ENCODE assay signal across 8 cellular contexts in genomic region chr4:143700420-143701352, GRCh38. TPM values are rescaled to one million over a fixed set of nuclear protein-coding genes. Genes with fewer than 3 reads are reported as not detected.
A peak's percentile ranks its signal among the peaks of the same experiment; 100 is the strongest.
DNase-seq lines count a peak whose midpoint lies in the region; ATAC-seq and TF ChIP-seq lines count a peak whose summit lies in the region.

Gene FREM3, minus strand, starts transcription at chr4:143700675. Its CDS starts 0 bp downstream, at chr4:143700675.

- peaks cover 2% of the 10 kb centered on the region for H4K20me1 ChIP-seq in mammary epithelial cell (ENCODE audit: insufficient read depth, low read length)

- no peak within 1 kb of the TSS for H3K27ac Mint-ChIP-seq in CD8-positive, alpha-beta T cell

- dilution Hi-C loops in mammary epithelial cell (cut with HindIII; ENCODE audit: low sequenced_read_pairs): no loop called here

- H2AFZ ChIP-seq in mammary epithelial cell (ENCODE audit: low read depth, low read length): no peak within 1 kb of the TSS

- WGBS in mammary epithelial cell (ENCODE audit: low coverage, missing lambda C conversion rate): 6% methylated on average over 18 of the region's 64 CpGs

- H3K4me3 Mint-ChIP-seq in CD8-positive, alpha-beta T cell: peak within 1 kb of the TSS; percentile 52

- H3K4me3 ChIP-seq in CD8-positive, alpha-beta T cell (ENCODE audit: low read depth, low read length): peak within 1 kb of the TSS; percentile 11
- H3K4me3 ChIP-seq in HUES48 (ENCODE audit: low read depth, low read length) (peak within 1 kb of the TSS; percentile 63), mammary epithelial cell (replicated peaks in 1 of 3; ENCODE audit: insufficient read depth in 1 of 3, low read depth in 2 of 3, low read length in 3 of 3) (no peak within 1 kb of the TSS), mucosa of stomach (ENCODE audit: low read length) (peak within 1 kb of the TSS; percentile 19)

- in situ Hi-C loops in mammary epithelial cell (cut with MboI; ENCODE audit: low sequenced_read_pairs in 2 of 2): no loop called here

- no peaks in the 10 kb centered on the region for H3K9me3 ChIP-seq in CD8-positive, alpha-beta T cell (ENCODE audit: low read length)
- H3K9me3 ChIP-seq in HUES48 (ENCODE audit: control insufficient read depth, insufficient read depth, low read length): no peaks in the 10 kb centered on the region
- no peaks in the 10 kb centered on the region for H3K9me3 ChIP-seq in mammary epithelial cell (replicated peaks; ENCODE audit: insufficient read depth, low read length)
- no peaks in the 10 kb centered on the region for H3K9me3 ChIP-seq in mucosa of stomach (ENCODE audit: control insufficient read depth, low read length)

- peaks cover 13% of the 10 kb centered on the region for H3K27me3 ChIP-seq in CD8-positive, alpha-beta T cell (ENCODE audit: insufficient read depth, low read length)
- H3K27me3 ChIP-seq in HUES48 (ENCODE audit: control insufficient read depth, insufficient read depth, low read length) (peaks cover 72% of the 10 kb centered on the region), mammary epithelial cell (ENCODE audit: insufficient read depth, low read length) (peaks cover 37% of the 10 kb centered on the region), mucosa of stomach (ENCODE audit: control insufficient read depth, insufficient read depth, low read length) (peaks cover 29% of the 10 kb centered on the region)

- no TSS peak for BruUV-seq in mammary epithelial cell (replicated peaks; lab: Mats Ljungman, UMichigan)

- peaks cover 22% of the 10 kb centered on the region for H3K4me1 ChIP-seq in CD8-positive, alpha-beta T cell (ENCODE audit: insufficient read depth, low read length)
- H3K4me1 ChIP-seq in HUES48 (ENCODE audit: control insufficient read depth, insufficient read depth, low read length): no peaks in the 10 kb centered on the region
- peaks cover 5% of the 10 kb centered on the region for H3K4me1 ChIP-seq in mammary epithelial cell (ENCODE audit: insufficient read depth, low read length)
- no peaks in the 10 kb centered on the region for H3K4me1 ChIP-seq in mucosa of stomach (ENCODE audit: control insufficient read depth, insufficient read depth, low read length)

- H3K4me1 Mint-ChIP-seq in CD8-positive, alpha-beta T cell (ENCODE audit: low read depth): peaks cover 7% of the 10 kb centered on the region

- H3K9ac ChIP-seq in HUES48 (ENCODE audit: low read depth, low read length) (no peak within 1 kb of the TSS), mammary epithelial cell (ENCODE audit: insufficient read depth, low read length) (no peak within 1 kb of the TSS), mucosa of stomach (ENCODE audit: low read length) (no peak within 1 kb of the TSS)

- no peaks in the 10 kb centered on the region for H3K79me2 ChIP-seq in mammary epithelial cell (ENCODE audit: insufficient read depth, low read length)

- H3K36me3 ChIP-seq in CD8-positive, alpha-beta T cell (ENCODE audit: insufficient read depth, low read length): no peaks in the 10 kb centered on the region
- H3K36me3 ChIP-seq in HUES48 (ENCODE audit: control insufficient read depth, insufficient read depth, low read length) (no peaks in the 10 kb centered on the region), mammary epithelial cell (ENCODE audit: insufficient read depth, low read length) (no peaks in the 10 kb centered on the region), mucosa of stomach (ENCODE audit: control insufficient read depth, insufficient read depth, low read length) (no peaks in the 10 kb centered on the region)

- no peak within 1 kb of the TSS for H3K27ac ChIP-seq in CD8-positive, alpha-beta T cell (ENCODE audit: low read depth, low read length)
- H3K27ac ChIP-seq in HUES48 (ENCODE audit: low read depth, low read length) (no peak within 1 kb of the TSS), mammary epithelial cell (ENCODE audit: insufficient read depth, low read depth, low read length) (no peak within 1 kb of the TSS)

- no peak for ATAC-seq in CD8-positive, alpha-beta T cell
- ATAC-seq in GM21526 (IDR thresholded peaks at IDR 0.05; ENCODE audit: low FRiP score, unreplicated experiment): no peak

- CTCF ChIA-PET in CD8-positive, alpha-beta T cell (lab: Charles Lee): no interaction called here
- CTCF ChIA-PET in mammary epithelial cell (lab: Charles Lee; ENCODE audit: low non-redundant PET): no interaction called here

- POLR2A ChIA-PET in CD8-positive, alpha-beta T cell (lab: Charles Lee): no interaction called here

- intact Hi-C loops in CD8-positive, alpha-beta T cell (cut with DNase I, micrococcal nuclease): no loop called here
- intact Hi-C loops in mammary epithelial cell (cut with micrococcal nuclease): loop anchor here (10.0 kb wide), 1 partner anchor 86 kb away; no protein-coding TSS in a partner anchor

- peaks cover 3% of the 10 kb centered on the region for H3K9me3 Mint-ChIP-seq in CD8-positive, alpha-beta T cell

- no peak for DNase-seq in CD8-positive, alpha-beta T cell
- peak; percentile 10 for DNase-seq in mammary epithelial cell
- DNase-seq in NCI-H2107 treated with DMSO at 0.1 percent for 48 hours (lab: John Stamatoyannopoulos, UW; ENCODE audit: unreplicated experiment): no peak
- DNase-seq in NCI-H2171 treated with DMSO at 0.1 percent for 48 hours (lab: John Stamatoyannopoulos, UW): no peak
- no peak for DNase-seq in cerebellum (ENCODE audit: low spot score)

- H3K36me3 Mint-ChIP-seq in CD8-positive, alpha-beta T cell: no peaks in the 10 kb centered on the region

- H3K27me3 Mint-ChIP-seq in CD8-positive, alpha-beta T cell (ENCODE audit: low read depth): peaks cover 37% of the 10 kb centered on the region

- H3K4me2 ChIP-seq in mammary epithelial cell (ENCODE audit: insufficient read depth, low read depth, low read length): peak within 1 kb of the TSS; percentile 17

- TF ChIP-seq CTCF in CD8-positive, alpha-beta T cell (IDR thresholded peaks at IDR 0.05): no peak
- TF ChIP-seq CTCF in mammary epithelial cell (conservative IDR thresholded peaks at IDR 0.05 in 1 of 2, IDR thresholded peaks at IDR 0.05 in 1 of 2; ENCODE audit: extremely low read depth in 1 of 2, insufficient read depth in 1 of 2, low read depth in 1 of 2, low read length in 2 of 2): no peak

RNA-seq across cellular contexts. Expression of gene FREM3, which starts in this region (rescaled TPM):
- total RNA-seq in CD8-positive, alpha-beta T cell: not detected
- total RNA-seq in mammary epithelial cell (not detected), cerebellum (6.5 TPM)
- not detected for polyA plus RNA-seq in mammary epithelial cell
- not detected for polyA minus RNA-seq in mammary epithelial cell

Comparison
In these comparisons a context has a peak if more than half of its experiments do, and no peak if none do; other contexts are left out.
1. Peak in DNase-seq and H3K4me2 ChIP-seq in mammary epithelial cell; RNA of the gene not detected or under 1 TPM.
2. H3K4me3 ChIP-seq: peak in CD8-positive, alpha-beta T cell (single experiment), HUES48 (single experiment) and mucosa of stomach (single experiment); none in mammary epithelial cell (0 of 3).